14 cellular contexts compared by ENCODE assay signal in genomic region chr3:114308377-114308776, GRCh38. TPM values are rescaled to one million over a fixed set of nuclear protein-coding genes. Genes with fewer than 3 reads are reported as not detected.
A peak's percentile ranks its signal among the peaks of the same experiment; 100 is the strongest.
DNase-seq lines count a peak whose midpoint lies in the region; ATAC-seq and TF ChIP-seq lines count a peak whose summit lies in the region.
"Had no signal": no experiment of that assay in that cellular context is flagged by ENCODE, and none has a peak within 500 bp of the region (broad histone marks: within the 10 kb centered on the region; RNA-seq: fewer than 3 reads in every experiment).

No MANE protein-coding gene starts in this region.

- H3K27ac Mint-ChIP-seq in activated B cell treated with CpG ODN at 0.5 μM for 24 hours = peak overlapping the region; percentile 89

- H3K27me3 ChIP-seq in BLaER1 treated with 17β-estradiol and CSF1 and Interleukin-3, amounts not matched to agents 10 nM and 100 nM = no peaks in the 10 kb centered on the region
- H3K27me3 ChIP-seq: BE2C had no signal

- H3K9me3 ChIP-seq in BLaER1 treated with 17β-estradiol and CSF1 and Interleukin-3, amounts not matched to agents 10 nM and 100 nM (replicated peaks in 1 of 11) = no peaks in the 10 kb centered on the region
- H3K9me3 ChIP-seq in mucosa of descending colon = no peaks in the 10 kb centered on the region
- H3K9me3 ChIP-seq: BE2C had no signal

- H3K4me1 Mint-ChIP-seq in activated B cell treated with CpG ODN at 0.5 μM for 24 hours = peaks cover 46% of the 10 kb centered on the region
- H3K4me1 Mint-ChIP-seq: neural crest cell had no signal

- H3K27ac ChIP-seq in BLaER1 treated with 17β-estradiol and CSF1 and Interleukin-3, amounts not matched to agents 10 nM and 100 nM = peak overlapping the region in 4 of 11 experiments; percentile 10 to 43 (median 26); a peak in 5 of 22 replicates

- H4K20me1 ChIP-seq in BLaER1 treated with 17β-estradiol and CSF1 and Interleukin-3, amounts not matched to agents 10 nM and 100 nM = no peaks in the 10 kb centered on the region; a peak in 1 of 22 replicates

- no peaks in the 10 kb centered on the region for H3K36me3 Mint-ChIP-seq in activated B cell treated with CpG ODN at 0.5 μM for 24 hours (ENCODE audit: low read depth)

- ATAC-seq in GM19328 (IDR thresholded peaks at IDR 0.05; ENCODE audit: unreplicated experiment) (peak; percentile 5), HG02973 (IDR thresholded peaks at IDR 0.05; ENCODE audit: unreplicated experiment) (peak; percentile 5), activated B cell treated with CpG ODN at 0.5 μM for 24 hours (ENCODE audit: low read depth) (peak; percentile 28), mucosa of descending colon (no peak)

- peaks cover 10 to 15% (median 13%) of the 10 kb centered on the region in 10 experiments for H3K4me1 ChIP-seq in BLaER1 treated with 17β-estradiol and CSF1 and Interleukin-3, amounts not matched to agents 10 nM and 100 nM
- H3K4me1 ChIP-seq in mucosa of descending colon (ENCODE audit: low read depth) = no peaks in the 10 kb centered on the region
- H3K4me1 ChIP-seq: BE2C had no signal

- peak overlapping the region; percentile 53 to 74 (median 61) for H3K4me2 ChIP-seq in BLaER1 treated with 17β-estradiol and CSF1 and Interleukin-3, amounts not matched to agents 10 nM and 100 nM

- POLR2A ChIA-PET in activated B cell treated with CpG ODN at 0.5 μM for 24 hours (lab: Charles Lee) = interaction anchor here (0.5 to 4.7 kb wide), 5 partner anchors 15 to 148 kb away, joined by 3 to 59 read pairs (median 6); partner anchors contain the start of gene TIGIT

- H3K27me3 Mint-ChIP-seq in activated B cell treated with CpG ODN at 0.5 μM for 24 hours = no peaks in the 10 kb centered on the region

- intact Hi-C loops in activated B cell treated with CpG ODN at 0.5 μM for 24 hours (cut with micrococcal nuclease) = loop anchor here (1.0 to 2.0 kb wide), 2 partner anchors 17 to 24 kb away; no protein-coding TSS in a partner anchor
- intact Hi-C loops in posterior cingulate gyrus (cut with DNase I) = no loop called here
- intact Hi-C loops in mucosa of descending colon (cut with DNase I, micrococcal nuclease) = no loop called here

- H3K9me3 Mint-ChIP-seq in activated B cell treated with CpG ODN at 0.5 μM for 24 hours = no peaks in the 10 kb centered on the region
- H3K9me3 Mint-ChIP-seq: neural crest cell had no signal

- H3K4me3 ChIP-seq in BLaER1 treated with 17β-estradiol and CSF1 and Interleukin-3, amounts not matched to agents 10 nM and 100 nM = no peak overlapping the region
- no peak overlapping the region for H3K4me3 ChIP-seq in mucosa of descending colon

- H3K9ac ChIP-seq in BLaER1 treated with 17β-estradiol and CSF1 and Interleukin-3, amounts not matched to agents 10 nM and 100 nM = peak overlapping the region in 1 of 11 experiments; percentile 14; a peak in 1 of 22 replicates

- TF ChIP-seq CTCF in activated B cell treated with CpG ODN at 0.5 μM for 24 hours (IDR thresholded peaks at IDR 0.05) (no peak), mucosa of descending colon (IDR thresholded peaks at IDR 0.05) (no peak)

- DNase-seq in activated B cell treated with CpG ODN at 0.5 μM for 24 hours (no peak), NCI-H187 treated with DMSO at 0.1 percent for 48 hours (lab: John Stamatoyannopoulos, UW) (no peak), NCI-H774 (lab: John Stamatoyannopoulos, UW) (no peak), posterior cingulate gyrus (no peak), mucosa of descending colon (no peak)
- DNase-seq: BE2C, NCI-H446 treated with DMSO at 0.1 percent for 48 hours had no signal

- no peaks in the 10 kb centered on the region for H3K36me3 ChIP-seq in BLaER1 treated with 17β-estradiol and CSF1 and Interleukin-3, amounts not matched to agents 10 nM and 100 nM
- no peaks in the 10 kb centered on the region for H3K36me3 ChIP-seq in mucosa of descending colon (ENCODE audit: low read depth)
- H3K36me3 ChIP-seq: BE2C had no signal

- CTCF ChIA-PET in activated B cell treated with CpG ODN at 0.5 μM for 24 hours (lab: Charles Lee) = interaction anchor here (0.7 to 2.8 kb wide), 5 partner anchors 9 to 95 kb away, joined by 3 to 22 read pairs (median 3); no protein-coding TSS in a partner anchor

- H3K4me3 Mint-ChIP-seq in activated B cell treated with CpG ODN at 0.5 μM for 24 hours = peak overlapping the region; percentile 6
- H3K4me3 Mint-ChIP-seq: neural crest cell had no signal

RNA-seq across cellular contexts. Expression of gene TIGIT, which starts 14.5 kb away (rescaled TPM):
- 3.3 and 6.8 TPM in 2 replicates for total RNA-seq in activated B cell treated with CpG ODN at 0.5 μM for 24 hours
- total RNA-seq in mucosa of descending colon = 1 to 10 TPM in 1 of 3 donors, under 1 TPM in 2; 0.54 to 1.6 (median 0.84) TPM
- total RNA-seq: H1, kidney epithelial cell, neural crest cell, SK-MEL-5 had no signal
